In the genomic region with DNA sequence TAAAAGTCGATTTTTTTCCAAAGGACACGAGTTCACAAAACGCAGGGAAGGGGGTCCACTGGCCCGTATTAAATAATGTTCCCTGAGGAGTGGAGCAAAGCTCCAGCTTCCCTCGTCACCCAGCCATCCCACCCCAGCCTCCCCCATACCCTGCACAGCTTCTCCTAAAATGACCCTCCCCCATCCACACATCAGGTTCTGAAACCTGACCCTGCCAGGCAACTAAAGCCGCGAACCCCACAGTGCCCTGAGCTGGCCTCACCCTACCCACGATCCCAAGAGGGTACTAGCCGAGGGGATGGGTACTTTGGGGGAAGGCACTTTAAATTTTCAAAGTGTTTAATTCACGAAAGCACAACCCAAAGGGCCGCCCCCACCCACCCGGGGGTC, we compare ENCODE assay signal across 8 cellular contexts. TPM values are rescaled to one million over a fixed set of nuclear protein-coding genes. Genes with fewer than 3 reads are reported as not detected.
A peak's percentile ranks its signal among the peaks of the same experiment; 100 is the strongest.
DNase-seq lines count a peak whose midpoint lies in the region; ATAC-seq, FAIRE-seq and TF ChIP-seq lines count a peak whose summit lies in the region.

No MANE protein-coding gene starts in this region.

- H3K4me2 ChIP-seq in MM.1S (ENCODE audit: low read depth, low read length), result peak overlapping the region; percentile 51; the same call in 1 of the 2 replicates

- no peak for FAIRE-seq in GM12892 (lab: Jason Lieb, UNC)

- H3F3A ChIP-seq in MM.1S (ENCODE audit: insufficient read depth, low read length), result 0 out of 2 replicates have a peak, but pooled peaks cover 3% of the 10 kb centered on the region

- DNase-seq in NCI-H1105 (lab: John Stamatoyannopoulos, UW), result peak; percentile 1
- no peak for DNase-seq in NCI-H1105 treated with DMSO at 0.1 percent for 48 hours (lab: John Stamatoyannopoulos, UW)
- DNase-seq in MM.1S, result peak; percentile 33
- DNase-seq in choroid plexus epithelial cell (ENCODE audit: low read depth), result no peak
- DNase-seq in mucosa of descending colon, result no peak
- no peak for DNase-seq in NAMALWA (ENCODE audit: low spot score)
- no peak for DNase-seq in GF-D8 (lab: John Stamatoyannopoulos, UW)
- DNase-seq in GM12892 (ENCODE audit: insufficient read length), result no peak

- no peaks in the 10 kb centered on the region for H4K20me1 ChIP-seq in MM.1S (ENCODE audit: insufficient read depth, low read length)

- H3K4me1 ChIP-seq in MM.1S (ENCODE audit: low read length) (peaks cover 12% of the 10 kb centered on the region), mucosa of descending colon (ENCODE audit: low read depth) (no peaks in the 10 kb centered on the region)

- H3K79me2 ChIP-seq in MM.1S (ENCODE audit: low read length), result peaks cover 12% of the 10 kb centered on the region

- H3K9me3 ChIP-seq in MM.1S (replicated peaks; ENCODE audit: insufficient read depth, low read length) (no peaks in the 10 kb centered on the region), mucosa of descending colon (no peaks in the 10 kb centered on the region)

- H3K9me2 ChIP-seq in MM.1S (replicated peaks; ENCODE audit: insufficient read depth, low read length), result no peaks in the 10 kb centered on the region

- H3K27ac ChIP-seq in MM.1S (ENCODE audit: low read length), result peak overlapping the region; percentile 95

- TF ChIP-seq POLR2A in GM12892 (IDR thresholded peaks at IDR 0.05; ENCODE audit: low read depth, low read length), result no peak

- TF ChIP-seq CTCF in MM.1S (IDR thresholded peaks at IDR 0.05; ENCODE audit: low read length) (no peak), choroid plexus epithelial cell (conservative IDR thresholded peaks at IDR 0.05; ENCODE audit: low read depth, low read length) (no peak), mucosa of descending colon (IDR thresholded peaks at IDR 0.05) (no peak)

- peak overlapping the region; percentile 94 for H3K9ac ChIP-seq in MM.1S (ENCODE audit: low read length)

- no peak for ATAC-seq in mucosa of descending colon

- H3K36me3 ChIP-seq in MM.1S (replicated peaks; ENCODE audit: insufficient read depth, low read length) (no peaks in the 10 kb centered on the region), mucosa of descending colon (ENCODE audit: low read depth) (no peaks in the 10 kb centered on the region)

- H2AFZ ChIP-seq in MM.1S (ENCODE audit: low read length), result 0 out of 2 replicates have a peak overlapping the region, but pooled peaks have one; percentile 58

- H3K27me3 ChIP-seq in MM.1S (replicated peaks; ENCODE audit: insufficient read depth, low read length), result no peaks in the 10 kb centered on the region

- intact Hi-C loops in mucosa of descending colon (cut with DNase I, micrococcal nuclease), result loop anchor here (10.0 kb wide), 2 partner anchors 122 to 212 kb away; partner anchors contain the start of gene SAT1 (in 1 of the 2)

- H3K4me3 ChIP-seq in MM.1S (ENCODE audit: low read length), result peak overlapping the region; percentile 72
- H3K4me3 ChIP-seq in choroid plexus epithelial cell (ENCODE audit: low read depth, low read length), result peak overlapping the region; percentile 71
- H3K4me3 ChIP-seq in mucosa of descending colon, result peak overlapping the region; percentile 30

RNA-seq across cellular contexts. Expression of gene APOO, which starts 0.6 kb away (rescaled TPM):
- 10 to 100 TPM; 19.2 to 38.7 (median 36.6) TPM for total RNA-seq in mucosa of descending colon
- 25.0 TPM for polyA plus RNA-seq in GM12892 (2012; ENCODE audit: missing spikeins)

RNA-seq across cellular contexts. Expression of gene CXorf58, which starts 0.7 kb away (rescaled TPM):
- not detected for total RNA-seq in mucosa of descending colon
- polyA plus RNA-seq in GM12892 (2012; ENCODE audit: missing spikeins), result not detected

Comparison
In these comparisons a context has a peak if more than half of its experiments do, and no peak if none do; other contexts are left out.
1. DNase-seq: peak in NCI-H1105 (single experiment) and MM.1S (single experiment); none in NCI-H1105 treated with DMSO at 0.1 percent for 48 hours (single experiment), choroid plexus epithelial cell (single experiment), mucosa of descending colon (0 of 3), NAMALWA (single experiment), GF-D8 (single experiment) and GM12892 (single experiment).
2. Peak in every context shown above with its lines, with median percentiles within 50 percentile points of each other: H3K4me3 ChIP-seq.